9 cellular contexts compared by ENCODE assay signal in genomic region chr1:156813298-156813697, GRCh38. TPM values are rescaled to one million over a fixed set of nuclear protein-coding genes. Genes with fewer than 3 reads are reported as not detected.
A peak's percentile ranks its signal among the peaks of the same experiment; 100 is the strongest.
DNase-seq lines count a peak whose midpoint lies in the region; ATAC-seq, FAIRE-seq and TF ChIP-seq lines count a peak whose summit lies in the region.
"Had no signal": no experiment of that assay in that cellular context is flagged by ENCODE, and none has a peak within 500 bp of the region (broad histone marks: within the 10 kb centered on the region; RNA-seq: fewer than 3 reads in every experiment).

No MANE protein-coding gene starts in this region.

- H3K9ac ChIP-seq in GM23248: peak overlapping the region; percentile 57

- ATAC-seq in HG02885 (IDR thresholded peaks at IDR 0.05; ENCODE audit: poor library complexity, unreplicated experiment): no peak
- no peak for ATAC-seq in GM19452 (IDR thresholded peaks at IDR 0.05; ENCODE audit: unreplicated experiment)
- no peak for ATAC-seq in GM18870 (IDR thresholded peaks at IDR 0.05; ENCODE audit: unreplicated experiment)

- peak overlapping the region; percentile 80 for H2AFZ ChIP-seq in GM23248

- H3K27ac ChIP-seq in GM23248 (no peak overlapping the region), WERI-Rb-1 (peak overlapping the region; percentile 95)

- no peak for TF ChIP-seq CTCF in WERI-Rb-1 (IDR thresholded peaks at IDR 0.05; ENCODE audit: low read depth, low read length)
- no peak for TF ChIP-seq CTCF in fibroblast of villous mesenchyme (IDR thresholded peaks at IDR 0.05; ENCODE audit: insufficient read depth, low read depth, low read length)
- no peak for TF ChIP-seq CTCF in retinal pigment epithelial cell (conservative IDR thresholded peaks at IDR 0.05; ENCODE audit: low read depth, low read length)

- H3K36me3 ChIP-seq in GM23248 (ENCODE audit: low read depth) (no peaks in the 10 kb centered on the region), WERI-Rb-1 (peaks cover 40% of the 10 kb centered on the region)

- no peaks in the 10 kb centered on the region for H3K79me2 ChIP-seq in GM23248 (ENCODE audit: insufficient read depth)

- 67 to 69% methylated on average over 10 of the region's 10 CpGs for WGBS in GM23248 (ENCODE audit: low coverage in 1 of 2, low lambda C conversion rate in 2 of 2, missing lambda C conversion rate in 2 of 2), 2 experiments

- H3K9me2 ChIP-seq in GM23248 (ENCODE audit: insufficient read depth): no peaks in the 10 kb centered on the region

- peaks cover 33% of the 10 kb centered on the region for H3K4me1 ChIP-seq in GM23248 (ENCODE audit: insufficient read depth)

- no peak for FAIRE-seq in GM19239 (lab: Jason Lieb, UNC)

- H4K20me1 ChIP-seq in GM23248 (ENCODE audit: insufficient read depth): no peaks in the 10 kb centered on the region

- H3F3A ChIP-seq in GM23248 (ENCODE audit: insufficient read depth): no peaks in the 10 kb centered on the region; the same call in 1 of the 2 replicates

- H3K4me3 ChIP-seq in GM23248: peak overlapping the region; percentile 55
- peak overlapping the region; percentile 65 for H3K4me3 ChIP-seq in WERI-Rb-1 (ENCODE audit: low read depth, low read length)
- H3K4me3 ChIP-seq in fibroblast of villous mesenchyme (ENCODE audit: low read depth, low read length): peak overlapping the region; percentile 46
- H3K4me3 ChIP-seq in retinal pigment epithelial cell (ENCODE audit: low read length): peak overlapping the region; percentile 40

- no peaks in the 10 kb centered on the region for H3K27me3 ChIP-seq in GM23248 (replicated peaks; ENCODE audit: insufficient read depth)
- H3K27me3 ChIP-seq in WERI-Rb-1 (ENCODE audit: insufficient read depth, low read depth, severe bottlenecking): no peaks in the 10 kb centered on the region

- in situ Hi-C loops in GM23248 (cut with MboI): no loop called here

- no peak for DNase-seq in GM23248
- no peak for DNase-seq in WERI-Rb-1
- no peak for DNase-seq in fibroblast of villous mesenchyme (ENCODE audit: low read depth)
- no peak for DNase-seq in retinal pigment epithelial cell (ENCODE audit: low read depth)
- DNase-seq in GM19239 (ENCODE audit: insufficient read length, low spot score): no peak

- no peaks in the 10 kb centered on the region for H3K9me3 ChIP-seq in GM23248 (ENCODE audit: low read depth)
- H3K9me3 ChIP-seq in WERI-Rb-1 (ENCODE audit: severe bottlenecking): no peaks in the 10 kb centered on the region

- peak overlapping the region; percentile 72 for H3K4me2 ChIP-seq in GM23248 (ENCODE audit: unreplicated experiment)

RNA-seq across cellular contexts. Expression of gene SH2D2A, which starts 3.4 kb away (rescaled TPM):
- not detected in 2 replicates for total RNA-seq in GM23248 (2014; rRNA removed; shearing (Covaris generic))
- 0.43 and 0.96 TPM in 2 replicates for polyA plus RNA-seq in GM23248 (2016; fragmentation: Nextera tagmentation; extraction: Ambion mirVana)
- total RNA-seq in fibroblast of villous mesenchyme: not detected in 2 replicates

RNA-seq across cellular contexts. Expression of gene INSRR, which starts 45.6 kb away (rescaled TPM):
- not detected in 2 replicates for total RNA-seq in GM23248 (2014; rRNA removed; shearing (Covaris generic))
- 0.09 TPM in 1 of 2 replicates, not detected in the other for polyA plus RNA-seq in GM23248 (2016; fragmentation: Nextera tagmentation; extraction: Ambion mirVana)
- not detected in 2 replicates for total RNA-seq in fibroblast of villous mesenchyme
- total RNA-seq: pulmonary artery endothelial cell had no signal

RNA-seq across cellular contexts. Expression of gene PRCC, which starts 46.0 kb away (rescaled TPM):
- total RNA-seq in GM23248 (2014; rRNA removed; shearing (Covaris generic)): 32.4 and 43.6 TPM in 2 replicates
- polyA plus RNA-seq in GM23248 (2016; fragmentation: Nextera tagmentation; extraction: Ambion mirVana): 57.0 and 62.4 TPM in 2 replicates
- 19.0 TPM in 2 replicates for total RNA-seq in fibroblast of villous mesenchyme

RNA-seq across cellular contexts. Expression of gene NTRK1, which starts 47.4 kb away (rescaled TPM):
- total RNA-seq in GM23248 (2014; rRNA removed; shearing (Covaris generic)): 0.11 TPM in 1 of 2 replicates, not detected in the other
- polyA plus RNA-seq in GM23248 (2016; fragmentation: Nextera tagmentation; extraction: Ambion mirVana): 0.08 and 0.09 TPM in 2 replicates
- not detected in 2 replicates for total RNA-seq in fibroblast of villous mesenchyme
